ENCODE assay signal across 9 cellular contexts in the genomic region with DNA sequence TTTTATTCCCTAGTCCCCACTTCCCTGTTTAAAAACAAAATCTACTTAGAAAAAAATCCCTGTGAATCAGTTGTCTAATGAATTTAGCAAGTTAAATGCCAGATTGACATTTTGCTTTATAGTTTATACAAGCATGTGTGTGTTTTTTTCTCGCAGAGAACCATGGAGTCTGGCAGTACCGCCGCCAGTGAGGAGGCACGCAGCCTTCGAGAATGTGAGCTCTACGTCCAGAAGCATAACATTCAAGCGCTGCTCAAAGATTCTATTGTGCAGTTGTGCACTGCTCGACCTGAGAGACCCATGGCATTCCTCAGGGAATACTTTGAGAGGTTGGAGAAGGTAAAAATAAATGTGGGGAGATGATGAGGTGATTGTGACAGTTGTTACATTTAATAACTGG. TPM values are rescaled to one million over a fixed set of nuclear protein-coding genes. Genes with fewer than 3 reads are reported as not detected.
A peak's percentile ranks its signal among the peaks of the same experiment; 100 is the strongest.
DNase-seq lines count a peak whose midpoint lies in the region; ATAC-seq and TF ChIP-seq lines count a peak whose summit lies in the region.
"Had no signal": no experiment of that assay in that cellular context is flagged by ENCODE, and none has a peak within 500 bp of the region (broad histone marks: within the 10 kb centered on the region; RNA-seq: fewer than 3 reads in every experiment).

No MANE protein-coding gene starts in this region.

- H3K27ac Mint-ChIP-seq in CD8-positive, alpha-beta memory T cell = peak overlapping the region in 7 of 8 donors; percentile 22 to 100 (median 90)
- H3K27ac Mint-ChIP-seq in activated T-helper 1 cell treated with anti-CD3 and anti-CD28 coated beads, Interleukin-12 subunit alpha, Interleukin-12 subunit beta, Interleukin-2, Interleukin-4 antibody, amounts not matched to agents 30 ng/mL and 10 ng/mL and 1 ng/mL, durations not matched to agents 14 hours and 24 hours and 36 hours = no peak overlapping the region

- H3K4me3 ChIP-seq in CD8-positive, alpha-beta memory T cell (ENCODE audit: low read length) = no peak overlapping the region
- H3K4me3 ChIP-seq in gastroesophageal sphincter (peak overlapping the region in 1 of 2 donors; percentile 98), rectal smooth muscle tissue (ENCODE audit: low read length) (no peak overlapping the region)

- no peak for TF ChIP-seq EP300 in gastroesophageal sphincter (IDR thresholded peaks at IDR 0.05)

- no peak overlapping the region for H3K27ac ChIP-seq in CD8-positive, alpha-beta memory T cell (ENCODE audit: low read depth, low read length)
- H3K27ac ChIP-seq in gastroesophageal sphincter (peak overlapping the region in 3 of 4 donors; percentile 41 to 99 (median 98)), rectal smooth muscle tissue (ENCODE audit: low read depth, low read length) (peak overlapping the region; percentile 16)

- CTCF ChIA-PET in CD8-positive, alpha-beta memory T cell (lab: Charles Lee) = no interaction called here

- TF ChIP-seq POLR2A in gastroesophageal sphincter (IDR thresholded peaks at IDR 0.05) = no peak

- H3K4me1 ChIP-seq in CD8-positive, alpha-beta memory T cell (ENCODE audit: insufficient read depth, low read length) = peaks cover 30% of the 10 kb centered on the region
- H3K4me1 ChIP-seq in gastroesophageal sphincter (peaks cover 7 to 74% (median 7%) of the 10 kb centered on the region in 3 donors), rectal smooth muscle tissue (ENCODE audit: control insufficient read depth, insufficient read depth, low read length) (peaks cover 21% of the 10 kb centered on the region)

- H3K9me3 ChIP-seq in CD8-positive, alpha-beta memory T cell (ENCODE audit: low read length) = no peaks in the 10 kb centered on the region
- H3K9me3 ChIP-seq in gastroesophageal sphincter = no peaks in the 10 kb centered on the region

- no peak for DNase-seq in CD8-positive, alpha-beta memory T cell
- DNase-seq in activated T-helper 1 cell treated with anti-CD3 and anti-CD28 coated beads, Interleukin-12 subunit alpha, Interleukin-12 subunit beta, Interleukin-2, Interleukin-4 antibody, amounts not matched to agents 30 ng/mL and 10 ng/mL and 1 ng/mL, durations not matched to agents 14 hours and 24 hours and 36 hours (ENCODE audit: low spot score) = no peak
- no peak for DNase-seq in NCI-H510A (lab: John Stamatoyannopoulos, UW)
- DNase-seq: stimulated activated CD4-positive, alpha-beta T cell treated with anti-CD3 and anti-CD28 coated beads, Interleukin-2, amount 100 ng/mL, for 48 hours had no signal

- H3K36me3 ChIP-seq in CD8-positive, alpha-beta memory T cell (ENCODE audit: insufficient read depth, low read length) = peaks cover 9% of the 10 kb centered on the region
- peaks cover 0 to 48% of the 10 kb centered on the region in 2 donors for H3K36me3 ChIP-seq in gastroesophageal sphincter
- peaks cover 12% of the 10 kb centered on the region for H3K36me3 ChIP-seq in rectal smooth muscle tissue (ENCODE audit: control insufficient read depth, insufficient read depth, low read length)

- H3K27me3 ChIP-seq in CD8-positive, alpha-beta memory T cell (ENCODE audit: insufficient read depth, low read length, poor library complexity, severe bottlenecking) = no peaks in the 10 kb centered on the region
- no peaks in the 10 kb centered on the region for H3K27me3 ChIP-seq in gastroesophageal sphincter
- H3K27me3 ChIP-seq in rectal smooth muscle tissue (ENCODE audit: control insufficient read depth, insufficient read depth, low read length) = no peaks in the 10 kb centered on the region

- no peaks in the 10 kb centered on the region for H3K27me3 Mint-ChIP-seq in CD8-positive, alpha-beta memory T cell
- no peaks in the 10 kb centered on the region for H3K27me3 Mint-ChIP-seq in activated T-helper 1 cell treated with anti-CD3 and anti-CD28 coated beads, Interleukin-12 subunit alpha, Interleukin-12 subunit beta, Interleukin-2, Interleukin-4 antibody, amounts not matched to agents 30 ng/mL and 10 ng/mL and 1 ng/mL, durations not matched to agents 14 hours and 24 hours and 36 hours (ENCODE audit: insufficient read depth)

- WGBS in gastroesophageal sphincter (ENCODE audit: low coverage in 1 of 2), 2 donors = 14 to 41% methylated on average over 4 to 8 of the region's 8 CpGs

- peaks cover 6 to 70% (median 21%) of the 10 kb centered on the region in 3 donors for H3K36me3 Mint-ChIP-seq in CD8-positive, alpha-beta memory T cell
- H3K36me3 Mint-ChIP-seq in activated T-helper 1 cell treated with anti-CD3 and anti-CD28 coated beads, Interleukin-12 subunit alpha, Interleukin-12 subunit beta, Interleukin-2, Interleukin-4 antibody, amounts not matched to agents 30 ng/mL and 10 ng/mL and 1 ng/mL, durations not matched to agents 14 hours and 24 hours and 36 hours (ENCODE audit: low read depth) = peaks cover 48% of the 10 kb centered on the region

- peak overlapping the region in 4 of 7 donors; percentile 19 to 100 (median 40) for H3K4me3 Mint-ChIP-seq in CD8-positive, alpha-beta memory T cell
- H3K4me3 Mint-ChIP-seq in activated T-helper 1 cell treated with anti-CD3 and anti-CD28 coated beads, Interleukin-12 subunit alpha, Interleukin-12 subunit beta, Interleukin-2, Interleukin-4 antibody, amounts not matched to agents 30 ng/mL and 10 ng/mL and 1 ng/mL, durations not matched to agents 14 hours and 24 hours and 36 hours = peak overlapping the region; percentile 97

- H3K4me1 Mint-ChIP-seq in CD8-positive, alpha-beta memory T cell = peaks cover 60 to 79% (median 71%) of the 10 kb centered on the region in 3 donors
- H3K4me1 Mint-ChIP-seq in activated T-helper 1 cell treated with anti-CD3 and anti-CD28 coated beads, Interleukin-12 subunit alpha, Interleukin-12 subunit beta, Interleukin-2, Interleukin-4 antibody, amounts not matched to agents 30 ng/mL and 10 ng/mL and 1 ng/mL, durations not matched to agents 14 hours and 24 hours and 36 hours (ENCODE audit: low read depth) = peaks cover 54% of the 10 kb centered on the region

- intact Hi-C loops in activated T-helper 1 cell treated with anti-CD3 and anti-CD28 coated beads, Interleukin-12 subunit alpha, Interleukin-12 subunit beta, Interleukin-2, Interleukin-4 antibody, amounts not matched to agents 30 ng/mL and 10 ng/mL and 1 ng/mL, durations not matched to agents 14 hours and 24 hours and 36 hours (cut with micrococcal nuclease) = loop anchor here (10.0 kb wide), 1 partner anchor 810 kb away; the partner anchor contains the start of gene ABCA5

- POLR2A ChIA-PET in CD8-positive, alpha-beta memory T cell (lab: Charles Lee) = no interaction called here

- no peak for ATAC-seq in gastroesophageal sphincter
- no peak for ATAC-seq in GM21390 (IDR thresholded peaks at IDR 0.05; ENCODE audit: unreplicated experiment)
- ATAC-seq in HG03280 (IDR thresholded peaks at IDR 0.05; ENCODE audit: unreplicated experiment) = no peak
- no peak for ATAC-seq in GM21529 (IDR thresholded peaks at IDR 0.05; ENCODE audit: unreplicated experiment)

- TF ChIP-seq CTCF in gastroesophageal sphincter (IDR thresholded peaks at IDR 0.05) = no peak

- H3K9ac ChIP-seq in rectal smooth muscle tissue (ENCODE audit: low read length) = no peak overlapping the region

- no peaks in the 10 kb centered on the region for H3K9me3 Mint-ChIP-seq in CD8-positive, alpha-beta memory T cell
- no peaks in the 10 kb centered on the region for H3K9me3 Mint-ChIP-seq in activated T-helper 1 cell treated with anti-CD3 and anti-CD28 coated beads, Interleukin-12 subunit alpha, Interleukin-12 subunit beta, Interleukin-2, Interleukin-4 antibody, amounts not matched to agents 30 ng/mL and 10 ng/mL and 1 ng/mL, durations not matched to agents 14 hours and 24 hours and 36 hours

RNA-seq across cellular contexts. Expression of gene PRKAR1A, which starts 3.0 kb away (rescaled TPM):
- 100 to 1,000 TPM; 197 to 203 TPM for total RNA-seq in CD8-positive, alpha-beta memory T cell
- 191 TPM for polyA plus RNA-seq in CD8-positive, alpha-beta memory T cell
- total RNA-seq in activated T-helper 1 cell treated with anti-CD3 and anti-CD28 coated beads, Interleukin-12 subunit alpha, Interleukin-12 subunit beta, Interleukin-2, Interleukin-4 antibody, amounts not matched to agents 30 ng/mL and 10 ng/mL and 1 ng/mL, durations not matched to agents 14 hours and 24 hours and 36 hours = 209 and 214 TPM in 2 replicates
- 100 to 1,000 TPM; 267 to 390 (median 347) TPM for total RNA-seq in gastroesophageal sphincter

RNA-seq across cellular contexts. Expression of gene WIPI1, which starts 57.9 kb away (rescaled TPM):
- 10 to 100 TPM in 1 of 2 experiments, 1 to 10 TPM in 1; 9.8 to 10.3 TPM for total RNA-seq in CD8-positive, alpha-beta memory T cell
- polyA plus RNA-seq in CD8-positive, alpha-beta memory T cell = 8.2 TPM
- total RNA-seq in activated T-helper 1 cell treated with anti-CD3 and anti-CD28 coated beads, Interleukin-12 subunit alpha, Interleukin-12 subunit beta, Interleukin-2, Interleukin-4 antibody, amounts not matched to agents 30 ng/mL and 10 ng/mL and 1 ng/mL, durations not matched to agents 14 hours and 24 hours and 36 hours = 11.5 and 13.1 TPM in 2 replicates
- 10 to 100 TPM; 22.9 to 53.2 (median 45.0) TPM for total RNA-seq in gastroesophageal sphincter
